8 cellular contexts compared by ENCODE assay signal in genomic region chr15:57376695-57377477, GRCh38. TPM values are rescaled to one million over a fixed set of nuclear protein-coding genes. Genes with fewer than 3 reads are reported as not detected.
DNase-seq lines count a peak whose midpoint lies in the region; FAIRE-seq and TF ChIP-seq lines count a peak whose summit lies in the region.

No MANE protein-coding gene starts in this region.

- peak; percentile 71 for DNase-seq in HuH-7 (ENCODE audit: low spot score)
- DNase-seq in H1 (ENCODE audit: low read depth in 1 of 2, low spot score in 2 of 2) = no peak
- no peak for DNase-seq in activated CD4-positive, CD25-positive, alpha-beta regulatory T cell treated with anti-CD3 and anti-CD28 coated beads, Interleukin-2, amount 50 U/mL, for 72 hours
- DNase-seq in NAMALWA (ENCODE audit: low spot score) = no peak
- DNase-seq in UCSD-AML1 (lab: John Stamatoyannopoulos, UW; ENCODE audit: unreplicated experiment) = no peak
- DNase-seq in NCI-H510A treated with DMSO at 0.1 percent for 48 hours (lab: John Stamatoyannopoulos, UW) = no peak

- H2AFZ ChIP-seq in H1 (ENCODE audit: low read length) = 0 out of 2 replicates have a peak overlapping the region, but pooled peaks have one; percentile 34

- CTCF ChIA-PET in H1 (lab: Charles Lee; ENCODE audit: partially characterized antibody) = interaction anchor here (0.7 to 5.3 kb wide), 21 partner anchors 8 to 165 kb away, joined by 3 to 29 read pairs (median 5); no protein-coding TSS in a partner anchor

- FAIRE-seq in H1 (lab: Jason Lieb, UNC) = no peak

- TF ChIP-seq CTCF in H1 (IDR thresholded peaks at IDR 0.05; ENCODE audit: control extremely low read depth in 1 of 3, insufficient read depth in 1 of 3, low read depth in 1 of 3, low read length in 3 of 3) = no peak

- H2BK5ac ChIP-seq in H1 (ENCODE audit: low read depth, low read length) = no peak overlapping the region

- H4K91ac ChIP-seq in H1 (replicated peaks; ENCODE audit: insufficient read length, low read length) = no peak overlapping the region

- H3K4me1 ChIP-seq in BLaER1 = no peaks in the 10 kb centered on the region
- peaks cover 9 to 21% (median 14%) of the 10 kb centered on the region in 4 experiments; a peak in 6 of 7 replicates for H3K4me1 ChIP-seq in H1 (replicated peaks in 1 of 4; ENCODE audit: control insufficient read depth in 3 of 4, insufficient read depth in 4 of 4, low read length in 3 of 4)
- H3K4me1 ChIP-seq in mucosa of stomach (ENCODE audit: control insufficient read depth, insufficient read depth, low read length) = peaks cover 12% of the 10 kb centered on the region

- H4K5ac ChIP-seq in H1 (ENCODE audit: insufficient read length, low read depth, low read length) = no peak overlapping the region

- H3K4ac ChIP-seq in H1 (replicated peaks; ENCODE audit: insufficient read length, low read depth, low read length) = no peak overlapping the region

- no peak overlapping the region for H3K27ac ChIP-seq in BLaER1
- no peak overlapping the region for H3K27ac ChIP-seq in H1 (ENCODE audit: low read depth, low read length)

- 0 out of 2 replicates have a peak overlapping the region, but pooled peaks have one; percentile 68 for H3K18ac ChIP-seq in H1 (ENCODE audit: extremely low read depth, low read length)

- H3K4me3 ChIP-seq in BLaER1 (peak overlapping the region; percentile 59), H1 (ENCODE audit: extremely low read depth in 1 of 4, insufficient read depth in 2 of 4, low read depth in 3 of 4, low read length in 4 of 4) (peak overlapping the region; percentile 59 to 66 (median 64)), mucosa of stomach (ENCODE audit: low read length) (no peak overlapping the region)

- H2AK5ac ChIP-seq in H1 (ENCODE audit: low read depth, low read length) = no peak overlapping the region

- no peaks in the 10 kb centered on the region for H4K20me1 ChIP-seq in BLaER1
- no peaks in the 10 kb centered on the region for H4K20me1 ChIP-seq in H1 (replicated peaks in 1 of 2; ENCODE audit: control insufficient read depth in 1 of 2, insufficient read depth in 2 of 2, low read length in 2 of 2)

- peaks cover 10% of the 10 kb centered on the region for H3K9me3 ChIP-seq in BLaER1
- no peaks in the 10 kb centered on the region for H3K9me3 ChIP-seq in H1 (ENCODE audit: insufficient read depth in 2 of 2, low read depth in 1 of 2, low read length in 1 of 2)
- H3K9me3 ChIP-seq in mucosa of stomach (ENCODE audit: control insufficient read depth, low read length) = no peaks in the 10 kb centered on the region

- 0 out of 2 replicates have a peak overlapping the region, but pooled peaks have one; percentile 18 for H2BK12ac ChIP-seq in H1 (ENCODE audit: low read depth, low read length)

- H3K36me3 ChIP-seq in BLaER1 (no peaks in the 10 kb centered on the region), H1 (ENCODE audit: control insufficient read depth in 2 of 4, insufficient read depth in 4 of 4, low read length in 3 of 4) (no peaks in the 10 kb centered on the region), mucosa of stomach (ENCODE audit: control insufficient read depth, insufficient read depth, low read length) (no peaks in the 10 kb centered on the region)

- no peak overlapping the region for H2BK15ac ChIP-seq in H1 (ENCODE audit: low read length)

- no peak overlapping the region for H2BK20ac ChIP-seq in H1 (ENCODE audit: low read length)

- no peak for TF ChIP-seq RAD21 in H1 (IDR thresholded peaks at IDR 0.05 in 1 of 2, conservative IDR thresholded peaks at IDR 0.05 in 1 of 2; ENCODE audit: low read depth in 2 of 2, low read length in 2 of 2)

- peak overlapping the region; percentile 19; the same call in 1 of the 2 replicates for H4K8ac ChIP-seq in H1 (ENCODE audit: extremely low read depth, insufficient read depth, low read length)

- peaks cover 0 to 39% of the 10 kb centered on the region in 2 experiments; a peak in 3 of 4 replicates for H3K79me2 ChIP-seq in H1 (ENCODE audit: control insufficient read depth in 1 of 2, insufficient read depth in 2 of 2, low read length in 2 of 2)

- H3K4me2 ChIP-seq in BLaER1 (peak overlapping the region; percentile 65), H1 (ENCODE audit: insufficient read depth in 1 of 2, low read depth in 2 of 2, low read length in 2 of 2) (peak overlapping the region; percentile 87 to 94)

- POLR2A ChIA-PET in H1 (lab: Charles Lee; ENCODE audit: partially characterized antibody) = interaction anchor here (0.7 to 3.1 kb wide), 11 partner anchors 9 to 50 kb away, joined by 3 to 23 read pairs (median 4); no protein-coding TSS in a partner anchor

- no peak overlapping the region for H3K56ac ChIP-seq in H1 (replicated peaks; ENCODE audit: insufficient read length, low read depth, low read length)

- no peak overlapping the region for H3K23ac ChIP-seq in H1 (ENCODE audit: insufficient read length)

- no peak overlapping the region for H2BK120ac ChIP-seq in H1 (replicated peaks; ENCODE audit: low read depth, low read length)

- no peak for TF ChIP-seq POLR2A in H1 (IDR thresholded peaks at IDR 0.05; ENCODE audit: control extremely low read depth in 1 of 2, low read depth in 2 of 2, low read length in 2 of 2)

- H3K79me1 ChIP-seq in H1 (ENCODE audit: low read depth, low read length) = peaks cover 2% of the 10 kb centered on the region; the same call in 1 of the 2 replicates

- TF ChIP-seq EP300 in H1 (IDR thresholded peaks at IDR 0.05; ENCODE audit: borderline replicate concordance in 1 of 2, low read depth in 2 of 2, low read length in 2 of 2) = no peak

- no peak overlapping the region for H3K14ac ChIP-seq in H1 (ENCODE audit: insufficient read length)

- H3K23me2 ChIP-seq in H1 (ENCODE audit: low read depth, low read length) = peaks cover 4% of the 10 kb centered on the region; the same call in 1 of the 2 replicates

- 15% methylated on average over 40 of the region's 49 CpGs; no CpG with 5 or more reads in 1 of the 2 experiments for WGBS in H1 (ENCODE audit: extremely low coverage in 1 of 2, insufficient coverage in 1 of 2, insufficient read length in 1 of 2, insufficient replicate concordance in 2 of 2, low coverage in 1 of 2, low lambda C conversion rate in 2 of 2, missing lambda C conversion rate in 1 of 2), 2 experiments

- H3K27me3 ChIP-seq in BLaER1 = peaks cover 44% of the 10 kb centered on the region
- peaks cover 0 to 10% (median 5%) of the 10 kb centered on the region in 4 experiments; a peak in 4 of 7 replicates for H3K27me3 ChIP-seq in H1 (replicated peaks in 1 of 4; ENCODE audit: control insufficient read depth in 3 of 4, extremely low read depth in 1 of 4, insufficient read depth in 3 of 4, low read length in 3 of 4)
- H3K27me3 ChIP-seq in mucosa of stomach (ENCODE audit: control insufficient read depth, insufficient read depth, low read length) = no peaks in the 10 kb centered on the region

- H3K9ac ChIP-seq in BLaER1 = no peak overlapping the region
- H3K9ac ChIP-seq in H1 (replicated peaks in 1 of 4; ENCODE audit: extremely low read depth in 1 of 4, low read depth in 3 of 4, low read length in 3 of 4) = 0 out of 7 replicates have a peak overlapping the region, but pooled peaks of 1 of the 4 experiments have one; percentile 23
- H3K9ac ChIP-seq in mucosa of stomach (ENCODE audit: low read length) = peak overlapping the region; percentile 40

TF ChIP-seq in H1, 55 proteins besides CTCF, POLR2A, EP300 and RAD21 (continues in another document):
- no peak for TF ChIP-seq CBX5 (IDR thresholded peaks at IDR 0.05; ENCODE audit: low read depth, low read length)
- no peak for TF ChIP-seq SP4 (IDR thresholded peaks at IDR 0.05; ENCODE audit: low read length)
- no peak; the same call in none of the 2 replicates for TF ChIP-seq RBBP5 (IDR thresholded peaks at IDR 0.05; ENCODE audit: borderline replicate concordance, low read depth, low read length)
- no peak for TF ChIP-seq SIRT6 (IDR thresholded peaks at IDR 0.05; ENCODE audit: low read length)
- no peak for TF ChIP-seq TAF7 (optimal IDR thresholded peaks at IDR 0.05; ENCODE audit: borderline replicate concordance, low read depth, low read length)
- TF ChIP-seq SIN3A (conservative IDR thresholded peaks at IDR 0.05 in 1 of 2, IDR thresholded peaks at IDR 0.05 in 1 of 2; ENCODE audit: low read depth in 1 of 2, low read length in 2 of 2) = 0 out of 4 replicates have a peak, but pooled peaks have one; percentile 61 to 68
- TF ChIP-seq CTBP2 (IDR thresholded peaks at IDR 0.05; ENCODE audit: borderline replicate concordance, insufficient read depth, insufficient read length, low read length) = peak; percentile 39
- TF ChIP-seq RNF2 (IDR thresholded peaks at IDR 0.05; ENCODE audit: borderline replicate concordance, low read depth, low read length, missing control alignments, poor library complexity, severe bottlenecking) = no peak
- no peak for TF ChIP-seq TCF12 (IDR thresholded peaks at IDR 0.05; ENCODE audit: low read depth, low read length)
- TF ChIP-seq RFX5 (IDR thresholded peaks at IDR 0.05; ENCODE audit: borderline replicate concordance, low read depth, low read length) = no peak
- TF ChIP-seq POLR2AphosphoS5 (IDR thresholded peaks at IDR 0.05; ENCODE audit: low read depth, low read length) = no peak
- no peak for TF ChIP-seq SRF (IDR thresholded peaks at IDR 0.05; ENCODE audit: low read depth, low read length)
- TF ChIP-seq SP1 (IDR thresholded peaks at IDR 0.05; ENCODE audit: low read depth, low read length) = no peak
- no peak for TF ChIP-seq EZH2 (IDR thresholded peaks at IDR 0.05; ENCODE audit: low read depth, low read length, severe bottlenecking)
- TF ChIP-seq SUZ12 (IDR thresholded peaks at IDR 0.05; ENCODE audit: low read length) = peak; percentile 33; the same call in 1 of the 2 replicates

RNA-seq across cellular contexts. Expression of gene CGNL1, which starts 0.6 kb away (rescaled TPM):
- 72.7 and 75.6 TPM in 2 replicates for total RNA-seq in H1 (2021; fragmentation: NEBNext Ultra II Directional; extraction: Animal tissue kit (Norgen Biotek cat#: 25700))
- 20.4 and 21.8 TPM in 2 replicates for polyA plus RNA-seq in H1 (2011; rRNA removed)
- 26.8 TPM for polyA plus RNA-seq in H1 (2011; cell fraction: cytosol; rRNA removed)
- 42.9 TPM for polyA plus RNA-seq in H1 (2011; cell fraction: nucleus; rRNA removed)
- 52.8 to 62.1 TPM (median 54.3 TPM) in 4 replicates for polyA plus RNA-seq in H1 (2012, experiment 1 of 2)
- 4.5 TPM for polyA plus RNA-seq in H1 (2012, experiment 2 of 2)
- 23.5 TPM for polyA plus RNA-seq in H1 (2013, experiment 1 of 2)
- polyA plus RNA-seq in H1 (2013, experiment 2 of 2) = 21.9 TPM
- polyA minus RNA-seq in H1 (2011; rRNA and poly(A)+ RNA removed) = 52.9 and 54.8 TPM in 2 replicates
- polyA minus RNA-seq in H1 (2011; cell fraction: cytosol; rRNA and poly(A)+ RNA removed) = 43.2 TPM
- 56.4 TPM for polyA minus RNA-seq in H1 (2011; cell fraction: nucleus; rRNA and poly(A)+ RNA removed)
